Comparison of ENCODE assay signal across 29 cellular contexts in the genomic region with DNA sequence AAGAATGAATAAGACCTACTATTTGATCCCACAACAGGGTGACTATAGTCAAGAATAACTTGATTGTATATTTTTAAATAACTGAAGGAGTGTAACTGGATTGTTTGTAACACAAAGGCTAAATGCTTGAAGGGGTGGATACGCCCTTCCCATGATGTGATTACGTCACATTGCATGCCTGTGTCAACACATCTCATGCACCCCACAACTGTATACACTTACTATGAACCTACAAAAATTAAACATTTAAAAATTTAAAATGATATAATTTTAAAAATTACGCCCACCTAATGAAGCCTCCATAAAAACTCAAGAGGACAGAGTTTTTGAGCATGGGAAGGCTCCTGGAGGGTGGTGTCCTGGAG.
DNase-seq lines count a peak whose midpoint lies in the region; ATAC-seq and TF ChIP-seq lines count a peak whose summit lies in the region.
"Had no signal": no experiment of that assay in that cellular context is flagged by ENCODE, and none has a peak within 500 bp of the region (broad histone marks: within the 10 kb centered on the region; RNA-seq: fewer than 3 reads in every experiment).

No MANE protein-coding gene starts in this region.

- H3K27me3 Mint-ChIP-seq in naive thymus-derived CD8-positive, alpha-beta T cell, result peaks cover 5 to 25% (median 9%) of the 10 kb centered on the region in 5 donors

- H4K20me1 ChIP-seq in GM23248 (ENCODE audit: insufficient read depth), result no peaks in the 10 kb centered on the region
- no peaks in the 10 kb centered on the region for H4K20me1 ChIP-seq in fibroblast of lung (ENCODE audit: control insufficient read depth, extremely low read depth, insufficient read depth, low read length)
- H4K20me1 ChIP-seq in smooth muscle cell (ENCODE audit: low read depth), result no peaks in the 10 kb centered on the region

- H3K27me3 ChIP-seq in GM23248 (replicated peaks; ENCODE audit: insufficient read depth), result no peaks in the 10 kb centered on the region
- no peaks in the 10 kb centered on the region for H3K27me3 ChIP-seq in WERI-Rb-1 (ENCODE audit: insufficient read depth, low read depth, severe bottlenecking)
- no peaks in the 10 kb centered on the region for H3K27me3 ChIP-seq in fibroblast of lung (ENCODE audit: control insufficient read depth, insufficient read depth, low read length)
- H3K27me3 ChIP-seq in smooth muscle cell (ENCODE audit: low read depth), result no peaks in the 10 kb centered on the region
- H3K27me3 ChIP-seq: cardiac muscle cell, MG63 had no signal

- in situ Hi-C loops in GM23248 (cut with MboI), result loop anchor here (5.0 to 10.0 kb wide), 3 partner anchors 202 to 724 kb away; a partner anchor contains a TSS

- no peak overlapping the region for H3K4me3 Mint-ChIP-seq in naive thymus-derived CD8-positive, alpha-beta T cell
- H3K4me3 Mint-ChIP-seq: activated CD8-positive, alpha-beta T cell treated with anti-CD3 and anti-CD28 coated beads for 36 hours; activated naive CD4-positive, alpha-beta T cell treated with anti-CD3 and anti-CD28 coated beads, Interleukin-2, amount 50 U/mL, for 24 hours; activated T-helper 17 cell treated with anti-CD3 and anti-CD28 coated beads, Interleukin-2, amount 50 U/mL, for 72 hours; CD4-positive, alpha-beta T cell; neural progenitor cell; stimulated activated naive B cell treated with anti-CD40 and anti-IgM and Interleukin-4, amounts not matched to agents 10 μg/mL and 1 μg/mL and 100 μg/mL, for 72 hours had no signal

- no peaks in the 10 kb centered on the region for H3K79me2 ChIP-seq in GM23248 (ENCODE audit: insufficient read depth)
- no peaks in the 10 kb centered on the region for H3K79me2 ChIP-seq in fibroblast of lung (ENCODE audit: control insufficient read depth, insufficient read depth, low read length)
- H3K79me2 ChIP-seq in smooth muscle cell (ENCODE audit: low read depth), result no peaks in the 10 kb centered on the region

- H3K27ac ChIP-seq in GM23248 (no peak overlapping the region), WERI-Rb-1 (peak overlapping the region; percentile 57; the same call in 1 of the 2 replicates), fibroblast of lung (ENCODE audit: insufficient read depth, low read length) (no peak overlapping the region), smooth muscle cell (ENCODE audit: low read depth) (peak overlapping the region; percentile 71)
- H3K27ac ChIP-seq: cardiac muscle cell, neural progenitor cell, RWPE1, SK-N-MC had no signal

- H3K36me3 Mint-ChIP-seq in naive thymus-derived CD8-positive, alpha-beta T cell, result peaks cover 0 to 11% (median 7%) of the 10 kb centered on the region in 3 donors
- H3K36me3 Mint-ChIP-seq: neural progenitor cell had no signal

- ATAC-seq in GM19351 (IDR thresholded peaks at IDR 0.05; ENCODE audit: unreplicated experiment), result no peak
- no peak for ATAC-seq in naive thymus-derived CD8-positive, alpha-beta T cell
- ATAC-seq: activated CD8-positive, alpha-beta T cell treated with anti-CD3 and anti-CD28 coated beads for 36 hours; activated T-helper 17 cell treated with anti-CD3 and anti-CD28 coated beads, Interleukin-2, amount 50 U/mL, for 72 hours; mucosa of descending colon; right cardiac atrium; stimulated activated naive B cell treated with anti-CD40 and anti-IgM and Interleukin-4, amounts not matched to agents 10 μg/mL and 1 μg/mL and 100 μg/mL, for 72 hours had no signal

- WGBS in GM23248 (ENCODE audit: low coverage in 1 of 2, low lambda C conversion rate in 2 of 2, missing lambda C conversion rate in 2 of 2), 2 experiments, result 71 to 73% methylated on average over 3 of the region's 3 CpGs
- WGBS in smooth muscle cell (ENCODE audit: low lambda C conversion rate), result 78% methylated on average over 3 of the region's 3 CpGs

- peaks cover 0 to 17% (median 4%) of the 10 kb centered on the region in 9 donors for H3K9me3 Mint-ChIP-seq in naive thymus-derived CD8-positive, alpha-beta T cell
- H3K9me3 Mint-ChIP-seq: activated naive CD4-positive, alpha-beta T cell treated with anti-CD3 and anti-CD28 coated beads, Interleukin-2, amount 50 U/mL, for 24 hours; activated T-helper 17 cell treated with anti-CD3 and anti-CD28 coated beads, Interleukin-2, amount 50 U/mL, for 72 hours; CD4-positive, alpha-beta T cell had no signal

- H3K4me1 ChIP-seq in GM23248 (ENCODE audit: insufficient read depth) (peaks cover 18% of the 10 kb centered on the region), fibroblast of lung (ENCODE audit: control insufficient read depth, extremely low read depth, insufficient read depth, low read length) (peaks cover 10% of the 10 kb centered on the region), smooth muscle cell (ENCODE audit: low read depth) (peaks cover 11% of the 10 kb centered on the region)
- H3K4me1 ChIP-seq: neural progenitor cell had no signal

- H3K9me2 ChIP-seq in GM23248 (ENCODE audit: insufficient read depth), result no peaks in the 10 kb centered on the region

- H3K4me3 ChIP-seq in GM23248, result no peak overlapping the region
- no peak overlapping the region for H3K4me3 ChIP-seq in WERI-Rb-1 (ENCODE audit: low read depth, low read length)
- no peak overlapping the region for H3K4me3 ChIP-seq in fibroblast of lung (replicated peaks in 1 of 4; ENCODE audit: control extremely low read depth in 1 of 4, insufficient read depth in 1 of 4, low read depth in 3 of 4, low read length in 4 of 4)
- H3K4me3 ChIP-seq in smooth muscle cell, result no peak overlapping the region
- H3K4me3 ChIP-seq: cardiac muscle cell, lung, MG63, mucosa of descending colon, neural progenitor cell, SK-N-MC had no signal

- H3K27ac Mint-ChIP-seq in naive thymus-derived CD8-positive, alpha-beta T cell, result no peak overlapping the region
- H3K27ac Mint-ChIP-seq: activated CD8-positive, alpha-beta T cell treated with anti-CD3 and anti-CD28 coated beads for 36 hours; activated naive CD4-positive, alpha-beta T cell treated with anti-CD3 and anti-CD28 coated beads, Interleukin-2, amount 50 U/mL, for 24 hours; activated T-helper 17 cell treated with anti-CD3 and anti-CD28 coated beads, Interleukin-2, amount 50 U/mL, for 72 hours; CD4-positive, alpha-beta T cell; stimulated activated naive B cell treated with anti-CD40 and anti-IgM and Interleukin-4, amounts not matched to agents 10 μg/mL and 1 μg/mL and 100 μg/mL, for 72 hours had no signal

- peak; percentile 42 for DNase-seq in GM23248
- DNase-seq in WERI-Rb-1, result no peak
- DNase-seq in fibroblast of lung (ENCODE audit: low read depth in 2 of 2), result peak; percentile 48 to 76
- no peak for DNase-seq in smooth muscle cell (lab: John Stamatoyannopoulos, UW; ENCODE audit: unreplicated experiment)
- DNase-seq in naive thymus-derived CD8-positive, alpha-beta T cell, result no peak
- no peak for DNase-seq in epidermal melanocyte (ENCODE audit: insufficient read length, low spot score)
- DNase-seq: activated CD4-positive, alpha-beta T cell treated with anti-CD3 and anti-CD28 coated beads for 1 hour; activated CD8-positive, alpha-beta T cell treated with anti-CD3 and anti-CD28 coated beads for 36 hours; CD4-positive, alpha-beta T cell; dermis blood vessel endothelial cell; H7; head of caudate nucleus; KG1; mucosa of descending colon; NCI-H1417 treated with DMSO at 0.1 percent for 48 hours; NCI-H774; posterior cingulate gyrus; stimulated activated CD4-positive, alpha-beta T cell treated with anti-CD3 and anti-CD28 coated beads, Interleukin-4, amount 100 ng/mL, for 4 hours; stimulated activated naive B cell treated with anti-CD40 and anti-IgM and Interleukin-4, amounts not matched to agents 10 μg/mL and 1 μg/mL and 100 μg/mL, for 72 hours had no signal

- peaks cover 10 to 19% (median 17%) of the 10 kb centered on the region in 4 donors for H3K4me1 Mint-ChIP-seq in naive thymus-derived CD8-positive, alpha-beta T cell

- H3K9me3 ChIP-seq in GM23248 (ENCODE audit: low read depth) (no peaks in the 10 kb centered on the region), WERI-Rb-1 (ENCODE audit: severe bottlenecking) (peaks cover 8% of the 10 kb centered on the region), fibroblast of lung (ENCODE audit: control insufficient read depth, insufficient read depth, low read depth, low read length) (peaks cover 1% of the 10 kb centered on the region), smooth muscle cell (replicated peaks; ENCODE audit: low read depth) (no peaks in the 10 kb centered on the region)

- H3K4me2 ChIP-seq in GM23248 (ENCODE audit: unreplicated experiment), result no peak overlapping the region
- H3K4me2 ChIP-seq in fibroblast of lung (ENCODE audit: extremely low read depth, insufficient read depth, low read length), result no peak overlapping the region
- peak overlapping the region; percentile 34 for H3K4me2 ChIP-seq in smooth muscle cell
- H3K4me2 ChIP-seq: neural progenitor cell had no signal

- H3K9ac ChIP-seq in GM23248 (peak overlapping the region; percentile 16; the same call in 1 of the 2 replicates), fibroblast of lung (ENCODE audit: insufficient read depth, low read length) (no peak overlapping the region), smooth muscle cell (ENCODE audit: low read depth) (no peak overlapping the region)
- H3K9ac ChIP-seq: neural progenitor cell had no signal

- peaks cover 18% of the 10 kb centered on the region for H3F3A ChIP-seq in GM23248 (ENCODE audit: insufficient read depth)
- peaks cover 13% of the 10 kb centered on the region for H3F3A ChIP-seq in smooth muscle cell (ENCODE audit: low read depth)

- TF ChIP-seq CTCF in WERI-Rb-1 (IDR thresholded peaks at IDR 0.05; ENCODE audit: low read depth, low read length), result no peak
- no peak for TF ChIP-seq CTCF in fibroblast of lung (conservative IDR thresholded peaks at IDR 0.05 in 1 of 2, IDR thresholded peaks at IDR 0.05 in 1 of 2; ENCODE audit: low read depth in 1 of 2, low read length in 2 of 2)
- no peak for TF ChIP-seq CTCF in smooth muscle cell (IDR thresholded peaks at IDR 0.05; ENCODE audit: borderline replicate concordance, insufficient read depth, poor library complexity, severe bottlenecking)

- no peak overlapping the region for H2AFZ ChIP-seq in GM23248
- H2AFZ ChIP-seq in fibroblast of lung (ENCODE audit: low read length), result no peak overlapping the region
- no peak overlapping the region for H2AFZ ChIP-seq in smooth muscle cell (ENCODE audit: low read depth)
- H2AFZ ChIP-seq: neural progenitor cell had no signal

- H3K36me3 ChIP-seq in GM23248 (ENCODE audit: low read depth) (no peaks in the 10 kb centered on the region), WERI-Rb-1 (no peaks in the 10 kb centered on the region), fibroblast of lung (ENCODE audit: control insufficient read depth, insufficient read depth, low read length) (no peaks in the 10 kb centered on the region), smooth muscle cell (ENCODE audit: low read depth) (no peaks in the 10 kb centered on the region)
- H3K36me3 ChIP-seq: cardiac muscle cell, MG63, neural progenitor cell had no signal

- POLR2A ChIA-PET in naive thymus-derived CD8-positive, alpha-beta T cell (lab: Charles Lee), result no interaction called here

Comparison
In these comparisons a context has a peak if more than half of its experiments do, and no peak if none do; other contexts are left out.
1. DNase-seq: peak in GM23248 (single experiment) and fibroblast of lung (2 of 2); none in WERI-Rb-1 (single experiment), smooth muscle cell (single experiment), naive thymus-derived CD8-positive, alpha-beta T cell (0 of 10) and epidermal melanocyte (single experiment).
2. H3K27ac ChIP-seq: peak in WERI-Rb-1 (single experiment) and smooth muscle cell (single experiment); none in GM23248 (single experiment) and fibroblast of lung (single experiment).